In genomic region chr17:40178021-40178601, GRCh38 we compare ENCODE assay signal across 9 cellular contexts. TPM values are rescaled to one million over a fixed set of nuclear protein-coding genes. Genes with fewer than 3 reads are reported as not detected.
DNase-seq lines count a peak whose midpoint lies in the region; ATAC-seq and TF ChIP-seq lines count a peak whose summit lies in the region.
"Had no signal": no experiment of that assay in that cellular context is flagged by ENCODE, and none has a peak within 500 bp of the region (broad histone marks: within the 10 kb centered on the region; RNA-seq: fewer than 3 reads in every experiment).

No MANE protein-coding gene starts in this region.

- no peaks in the 10 kb centered on the region for H3K27me3 ChIP-seq in right cardiac atrium (ENCODE audit: control insufficient read depth, insufficient read depth)

- H3K4me1 ChIP-seq in right cardiac atrium (ENCODE audit: control insufficient read depth, insufficient read depth, low read length), result no peaks in the 10 kb centered on the region
- H3K4me1 ChIP-seq: parathyroid adenoma had no signal

- ATAC-seq in T-helper 17 cell (no peak), right cardiac atrium (peak; percentile 6 to 8), HG02798 (IDR thresholded peaks at IDR 0.05; ENCODE audit: poor library complexity, unreplicated experiment) (no peak)

- H3K4me1 Mint-ChIP-seq in T-helper 17 cell, result peaks cover 8% of the 10 kb centered on the region
- peaks cover 10% of the 10 kb centered on the region for H3K4me1 Mint-ChIP-seq in endothelial cell (ENCODE audit: unreplicated experiment)

- H3K4me3 Mint-ChIP-seq in T-helper 17 cell (peak overlapping the region; percentile 28), endothelial cell (ENCODE audit: unreplicated experiment) (no peak overlapping the region)

- no peaks in the 10 kb centered on the region for H3K9me3 Mint-ChIP-seq in endothelial cell (ENCODE audit: unreplicated experiment)

- no peak overlapping the region for H3K27ac ChIP-seq in right cardiac atrium (ENCODE audit: low read length)
- H3K27ac ChIP-seq: parathyroid adenoma had no signal

- in situ Hi-C loops in GM13977 (cut with MboI; ENCODE audit: low pct_unique_long_range_greater_than_20kb, low sequenced_read_pairs, unreplicated experiment), result no loop called here

- intact Hi-C loops in right cardiac atrium (cut with DNase I), result no loop called here

- DNase-seq in GM13977 (ENCODE audit: low spot score), result peak; percentile 37
- DNase-seq in T-helper 17 cell, result no peak
- peak in 2 of 3 donors; percentile 61 to 67 for DNase-seq in right cardiac atrium
- DNase-seq in retinal pigment epithelial cell (ENCODE audit: low read depth), result no peak
- DNase-seq in endothelial cell (ENCODE audit: low spot score), result no peak
- DNase-seq in HuH-7.5 (ENCODE audit: low spot score), result no peak
- DNase-seq in SHP77 treated with DMSO at 0.1 percent for 48 hours (lab: John Stamatoyannopoulos, UW), result no peak

- H3K27me3 Mint-ChIP-seq in T-helper 17 cell, result no peaks in the 10 kb centered on the region
- peaks cover 6% of the 10 kb centered on the region for H3K27me3 Mint-ChIP-seq in endothelial cell (ENCODE audit: unreplicated experiment)

- TF ChIP-seq CTCF in GM13977 (IDR thresholded peaks at IDR 0.05; ENCODE audit: extremely low read depth, insufficient read depth, missing control alignments) (peak; percentile 19), retinal pigment epithelial cell (conservative IDR thresholded peaks at IDR 0.05; ENCODE audit: low read depth, low read length) (peak; percentile 17), endothelial cell (IDR thresholded peaks at IDR 0.05; ENCODE audit: unreplicated experiment) (no peak)

- no peaks in the 10 kb centered on the region for H3K36me3 Mint-ChIP-seq in T-helper 17 cell (ENCODE audit: low read depth)
- peaks cover 22% of the 10 kb centered on the region for H3K36me3 Mint-ChIP-seq in endothelial cell (ENCODE audit: low read depth, unreplicated experiment)

- WGBS in right cardiac atrium, result 53% methylated on average over 46 of the region's 46 CpGs

- H3K27ac Mint-ChIP-seq in T-helper 17 cell (no peak overlapping the region), endothelial cell (ENCODE audit: unreplicated experiment) (no peak overlapping the region)

- H3K4me3 ChIP-seq in right cardiac atrium (ENCODE audit: low read length) (peak overlapping the region; percentile 56), retinal pigment epithelial cell (ENCODE audit: low read length) (peak overlapping the region; percentile 53)

- H3K9me3 ChIP-seq in T-helper 17 cell (ENCODE audit: control insufficient read depth, low read length, poor library complexity, severe bottlenecking) (no peaks in the 10 kb centered on the region), right cardiac atrium (ENCODE audit: control insufficient read depth, low read length) (no peaks in the 10 kb centered on the region)

RNA-seq across cellular contexts. Expression of gene RAPGEFL1, which starts 0.8 kb away (rescaled TPM):
- total RNA-seq in T-helper 17 cell (10 to 100 TPM in 1 of 2 donors, 1 to 10 TPM in 1; 6.9 to 10.5 TPM), right cardiac atrium (1 to 10 TPM; 2.7 to 5.6 (median 4.1) TPM), endothelial cell (ENCODE audit: unreplicated experiment) (18.3 TPM)
- polyA plus RNA-seq in right cardiac atrium, result 3.8 TPM

RNA-seq across cellular contexts. Expression of gene CASC3, which starts 37.8 kb away (rescaled TPM):
- 100 to 1,000 TPM; 168 to 176 TPM for total RNA-seq in T-helper 17 cell
- 10 to 100 TPM; 50.2 to 56.7 (median 50.7) TPM for total RNA-seq in right cardiac atrium
- polyA plus RNA-seq in right cardiac atrium, result 23.4 TPM
- 96.4 TPM for total RNA-seq in endothelial cell (ENCODE audit: unreplicated experiment)

RNA-seq across cellular contexts. Expression of gene WIPF2, which starts 41.0 kb away (rescaled TPM):
- total RNA-seq in T-helper 17 cell (10 to 100 TPM; 26.4 to 33.1 TPM), right cardiac atrium (10 to 100 TPM; 11.1 to 14.6 (median 13.5) TPM), endothelial cell (ENCODE audit: unreplicated experiment) (32.2 TPM)
- 8.2 TPM for polyA plus RNA-seq in right cardiac atrium

RNA-seq across cellular contexts. Expression of gene MSL1, which starts 56.3 kb away (rescaled TPM):
- total RNA-seq in T-helper 17 cell (100 to 1,000 TPM; 101 to 106 TPM), right cardiac atrium (10 to 100 TPM; 53.6 to 57.3 (median 55.2) TPM), endothelial cell (ENCODE audit: unreplicated experiment) (96.2 TPM)
- polyA plus RNA-seq in right cardiac atrium, result 44.8 TPM

Comparison
In these comparisons a context has a peak if more than half of its experiments do, and no peak if none do; other contexts are left out.
1. DNase-seq: peak in GM13977 (single experiment) and right cardiac atrium (2 of 3); none in T-helper 17 cell (0 of 3), retinal pigment epithelial cell (single experiment), endothelial cell (single experiment), HuH-7.5 (single experiment) and SHP77 treated with DMSO at 0.1 percent for 48 hours (single experiment).
2. ATAC-seq: peak in right cardiac atrium (2 of 2); none in T-helper 17 cell (single experiment) and HG02798 (single experiment).